Comparison of ENCODE assay signal across 10 cellular contexts in genomic region chr14:51862839-51863235, GRCh38. TPM values are rescaled to one million over a fixed set of nuclear protein-coding genes. Genes with fewer than 3 reads are reported as not detected.
DNase-seq lines count a peak whose midpoint lies in the region; ATAC-seq and TF ChIP-seq lines count a peak whose summit lies in the region.
"Had no signal": no experiment of that assay in that cellular context is flagged by ENCODE, and none has a peak within 500 bp of the region (broad histone marks: within the 10 kb centered on the region; RNA-seq: fewer than 3 reads in every experiment).

No MANE protein-coding gene starts in this region.

- H2AFZ ChIP-seq in Loucy (ENCODE audit: low read length): no peak overlapping the region

- no peaks in the 10 kb centered on the region for H3K9me2 ChIP-seq in Loucy (replicated peaks; ENCODE audit: low read depth, low read length)

- no peaks in the 10 kb centered on the region for H3F3A ChIP-seq in Loucy (ENCODE audit: low read depth)

- H3K4me1 ChIP-seq in Loucy (ENCODE audit: insufficient read depth, low read length, poor library complexity, severe bottlenecking) (peaks cover 81% of the 10 kb centered on the region), endocrine pancreas (ENCODE audit: control insufficient read depth, insufficient read depth, low read length) (peaks cover 12% of the 10 kb centered on the region), skeletal muscle satellite cell (ENCODE audit: control insufficient read depth, insufficient read depth, low read length) (peaks cover 28% of the 10 kb centered on the region)

- POLR2A ChIA-PET in GM10248 (lab: Yijun Ruan, JAX): no interaction called here

- H3K27me3 ChIP-seq in Loucy (ENCODE audit: insufficient read depth, low read length, poor library complexity, severe bottlenecking) (no peaks in the 10 kb centered on the region), endocrine pancreas (ENCODE audit: control insufficient read depth, insufficient read depth, low read length) (no peaks in the 10 kb centered on the region), skeletal muscle satellite cell (ENCODE audit: control insufficient read depth, insufficient read depth, low read length) (no peaks in the 10 kb centered on the region)

- no peaks in the 10 kb centered on the region for H3K36me3 ChIP-seq in Loucy (ENCODE audit: insufficient read depth, low read length)
- H3K36me3 ChIP-seq in endocrine pancreas (ENCODE audit: control insufficient read depth, insufficient read depth, low read length): no peaks in the 10 kb centered on the region
- no peaks in the 10 kb centered on the region for H3K36me3 ChIP-seq in skeletal muscle satellite cell (ENCODE audit: insufficient read depth, low read length)

- H3K9ac ChIP-seq in Loucy (ENCODE audit: low read depth, low read length, poor library complexity, severe bottlenecking) (peak overlapping the region; percentile 90), endocrine pancreas (ENCODE audit: control insufficient read depth, insufficient read depth, low read length) (no peak overlapping the region), skeletal muscle satellite cell (ENCODE audit: low read depth, low read length) (peak overlapping the region; percentile 84)

- TF ChIP-seq CTCF in Loucy (conservative IDR thresholded peaks at IDR 0.05; ENCODE audit: low read length) (no peak), GM10248 (IDR thresholded peaks at IDR 0.05; ENCODE audit: control extremely low read depth, extremely low read depth, low read depth, missing control alignments) (no peak)

- peak overlapping the region; percentile 84 for H3K4me2 ChIP-seq in Loucy (ENCODE audit: low read depth, low read length, poor library complexity, severe bottlenecking)
- peak overlapping the region; percentile 92 for H3K4me2 ChIP-seq in skeletal muscle satellite cell (ENCODE audit: low read length)

- CTCF ChIA-PET in GM10248 (lab: Yijun Ruan, JAX): interaction anchor here (0.8 to 1.6 kb wide), 5 partner anchors 10 to 32 kb away, joined by 3 to 4 read pairs (median 4); no protein-coding TSS in a partner anchor

- H3K4me3 ChIP-seq in Loucy (ENCODE audit: low read length, poor library complexity, severe bottlenecking) (peak overlapping the region; percentile 87), endocrine pancreas (ENCODE audit: control insufficient read depth, insufficient read depth, low read length) (peak overlapping the region; percentile 88), skeletal muscle satellite cell (ENCODE audit: low read length) (peak overlapping the region; percentile 72)

- peaks cover 72% of the 10 kb centered on the region for H3K79me2 ChIP-seq in Loucy (ENCODE audit: insufficient read depth, low read length)

- DNase-seq in NCI-H748 (lab: John Stamatoyannopoulos, UW; ENCODE audit: unreplicated experiment): peak; percentile 30
- no peak for DNase-seq in NCI-H748 treated with DMSO at 0.1 percent for 48 hours (lab: John Stamatoyannopoulos, UW)
- no peak for DNase-seq in 8988T
- DNase-seq in GM10248 (ENCODE audit: extremely low spot score): no peak
- DNase-seq: H7, NCI-H2081 treated with DMSO at 0.1 percent for 48 hours had no signal

- no peak for ATAC-seq in HG03354 (IDR thresholded peaks at IDR 0.05; ENCODE audit: poor library complexity, severe bottlenecking, unreplicated experiment)

- H3K9me3 ChIP-seq in Loucy (ENCODE audit: insufficient read depth, low read depth, low read length): no peaks in the 10 kb centered on the region
- H3K9me3 ChIP-seq in endocrine pancreas (ENCODE audit: control insufficient read depth, low read length): no peaks in the 10 kb centered on the region
- no peaks in the 10 kb centered on the region for H3K9me3 ChIP-seq in skeletal muscle satellite cell (replicated peaks; ENCODE audit: low read length)

- H4K20me1 ChIP-seq in Loucy (ENCODE audit: insufficient read depth, low read length, poor library complexity, severe bottlenecking): peaks cover 52% of the 10 kb centered on the region

RNA-seq across cellular contexts. Expression of gene GNG2, which starts 2.4 kb away (rescaled TPM):
- 16.8 and 17.0 TPM in 2 replicates for total RNA-seq in skeletal muscle satellite cell (2012; rRNA removed)
